8 cellular contexts compared by ENCODE assay signal in the genomic region with DNA sequence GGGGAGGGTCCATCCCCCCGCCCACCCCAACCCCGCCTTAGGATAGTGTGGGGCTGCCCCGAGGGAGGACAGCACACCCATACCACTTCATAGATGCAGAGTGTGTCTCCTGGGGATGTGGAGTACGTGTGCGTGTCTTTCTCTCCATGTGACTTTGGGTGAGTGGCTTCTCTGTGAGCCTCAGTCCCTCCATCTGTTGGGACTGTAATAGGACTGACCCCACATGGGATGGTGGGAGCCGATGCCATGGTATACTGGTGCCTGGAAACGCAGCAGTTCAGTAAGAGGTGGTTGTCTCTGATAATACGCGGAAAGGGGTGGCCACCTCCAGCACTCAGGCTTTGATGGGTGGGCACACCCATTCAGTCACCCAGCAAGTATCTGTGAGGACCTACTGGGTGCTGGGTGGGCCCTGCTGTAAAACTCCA. TPM values are rescaled to one million over a fixed set of nuclear protein-coding genes. Genes with fewer than 3 reads are reported as not detected.
DNase-seq lines count a peak whose midpoint lies in the region; ATAC-seq and TF ChIP-seq lines count a peak whose summit lies in the region.

No MANE protein-coding gene starts in this region.

- peak overlapping the region; percentile 91 to 97 for H3K4me3 Mint-ChIP-seq in H9

- H3K23ac ChIP-seq in H9 (ENCODE audit: insufficient read length, low read depth, low read length): no peak overlapping the region

- DNase-seq in H9: no peak
- DNase-seq in fibroblast of pulmonary artery (ENCODE audit: low read depth): no peak
- DNase-seq in skeletal muscle cell (ENCODE audit: low read depth): no peak
- no peak for DNase-seq in NCI-H226
- no peak for DNase-seq in SIG-M5 treated with dmso at 0.1 percent for 504 hours (lab: John Stamatoyannopoulos, UW; ENCODE audit: unreplicated experiment)
- DNase-seq in NCI-H2227 (lab: John Stamatoyannopoulos, UW; ENCODE audit: unreplicated experiment): no peak

- H2AFZ ChIP-seq in H9 (ENCODE audit: low read length) (no peak overlapping the region), SU-DHL-6 (ENCODE audit: low read depth, low read length, severe bottlenecking) (no peak overlapping the region)

- no peak overlapping the region for H2AK5ac ChIP-seq in H9 (ENCODE audit: insufficient read length, low read length)

- H3K14ac ChIP-seq in H9 (ENCODE audit: insufficient read depth, low read length): no peak overlapping the region

- peaks cover 15% of the 10 kb centered on the region for H3K23me2 ChIP-seq in H9 (ENCODE audit: insufficient read length, low read depth, low read length, poor library complexity, severe bottlenecking)

- H3K27me3 Mint-ChIP-seq in H9 (ENCODE audit: low read depth): no peaks in the 10 kb centered on the region; the same call in 1 of the 2 replicates

- no peaks in the 10 kb centered on the region for H3K36me3 ChIP-seq in SU-DHL-6 (ENCODE audit: low read length)

- H3K9ac ChIP-seq in H9 (ENCODE audit: extremely low read depth, insufficient read length, low read length) (no peak overlapping the region), SU-DHL-6 (ENCODE audit: low read length) (peak overlapping the region; percentile 95)

- no peak overlapping the region for H2BK5ac ChIP-seq in H9 (ENCODE audit: insufficient read length, low read length)

- H2BK12ac ChIP-seq in H9 (ENCODE audit: insufficient read length, low read depth, low read length): no peak overlapping the region

- H2BK120ac ChIP-seq in H9 (ENCODE audit: low read depth, low read length, poor library complexity, severe bottlenecking): no peak overlapping the region

- no peak overlapping the region for H3K18ac ChIP-seq in H9 (ENCODE audit: insufficient read length, low read depth, low read length)

- no peak overlapping the region for H3T11ph ChIP-seq in H9 (ENCODE audit: low read length)

- H3K36me3 Mint-ChIP-seq in H9 (ENCODE audit: insufficient read depth in 1 of 3, low read depth in 3 of 3): peaks cover 14 to 27% (median 27%) of the 10 kb centered on the region in 3 experiments

- H4K8ac ChIP-seq in H9 (replicated peaks; ENCODE audit: insufficient read length, low read depth, low read length): no peak overlapping the region

- H2BK20ac ChIP-seq in H9 (ENCODE audit: low read depth, low read length, poor library complexity, severe bottlenecking): no peak overlapping the region

- H3K4me3 ChIP-seq in SU-DHL-6 (ENCODE audit: insufficient read depth, low read length, poor library complexity, severe bottlenecking): peak overlapping the region; percentile 95
- peak overlapping the region; percentile 73 for H3K4me3 ChIP-seq in fibroblast of pulmonary artery (replicated peaks; ENCODE audit: low read depth, low read length)
- peak overlapping the region; percentile 76 for H3K4me3 ChIP-seq in skeletal muscle cell (ENCODE audit: low read depth, low read length)

- H3K9me2 ChIP-seq in SU-DHL-6 (replicated peaks; ENCODE audit: insufficient read depth, low read length): no peaks in the 10 kb centered on the region

- H4K5ac ChIP-seq in H9 (ENCODE audit: insufficient read length, low read depth, low read length): no peak overlapping the region

- H2BK15ac ChIP-seq in H9 (ENCODE audit: low read depth, low read length): no peak overlapping the region

- H4K20me1 ChIP-seq in H9 (ENCODE audit: control insufficient read depth, insufficient read depth, insufficient read length) (no peaks in the 10 kb centered on the region), SU-DHL-6 (ENCODE audit: low read depth, low read length) (no peaks in the 10 kb centered on the region)

- no peak overlapping the region for H3K56ac ChIP-seq in H9 (ENCODE audit: insufficient read length, low read depth, low read length)

- H3K4me1 ChIP-seq in H9 (ENCODE audit: insufficient read depth, low read length): no peaks in the 10 kb centered on the region; the same call in 1 of the 2 replicates

- H3K27ac Mint-ChIP-seq in H9: peak overlapping the region in 2 of 3 experiments; percentile 90 to 95; a peak in 4 of 7 replicates

- WGBS in H9 (ENCODE audit: extremely low coverage, insufficient read length, low lambda C conversion rate): no CpG with 5 or more reads among the region's 9 CpGs

- TF ChIP-seq CTCF in H9 (conservative IDR thresholded peaks at IDR 0.05) (no peak), SU-DHL-6 (IDR thresholded peaks at IDR 0.05; ENCODE audit: insufficient read depth, low read length, poor library complexity, severe bottlenecking) (no peak), fibroblast of pulmonary artery (IDR thresholded peaks at IDR 0.05; ENCODE audit: low read length, missing control alignments) (no peak)

- H3K9me3 ChIP-seq in H9 (ENCODE audit: control insufficient read depth, low read depth, low read length) (no peaks in the 10 kb centered on the region), SU-DHL-6 (ENCODE audit: insufficient read depth, low read length) (no peaks in the 10 kb centered on the region)

- no peak for ATAC-seq in HG03460 (IDR thresholded peaks at IDR 0.05; ENCODE audit: unreplicated experiment)

- H3K79me2 ChIP-seq in H9 (ENCODE audit: insufficient read depth, low read length): no peaks in the 10 kb centered on the region; the same call in 1 of the 2 replicates
- peaks cover 21% of the 10 kb centered on the region for H3K79me2 ChIP-seq in SU-DHL-6 (ENCODE audit: insufficient read depth, low read length)

- peaks cover 42% of the 10 kb centered on the region for H3F3A ChIP-seq in SU-DHL-6 (ENCODE audit: insufficient read depth)

- peaks cover 19 to 23% of the 10 kb centered on the region in 2 experiments for H3K4me1 Mint-ChIP-seq in H9

- no peaks in the 10 kb centered on the region for H3K9me3 Mint-ChIP-seq in H9

- H3K27ac ChIP-seq in H9 (ENCODE audit: insufficient read length, low read depth, low read length) (no peak overlapping the region), SU-DHL-6 (ENCODE audit: low read depth, low read length) (peak overlapping the region; percentile 94)

- H4K91ac ChIP-seq in H9 (ENCODE audit: insufficient read length, low read depth, low read length): no peak overlapping the region

- H3K4me2 ChIP-seq in H9 (ENCODE audit: insufficient read depth, insufficient read length, low read length) (peak overlapping the region; percentile 84), SU-DHL-6 (ENCODE audit: low read depth, low read length, poor library complexity, severe bottlenecking) (peak overlapping the region; percentile 86)

- no peak overlapping the region for H3K4ac ChIP-seq in H9 (ENCODE audit: low read depth, low read length)

- no peaks in the 10 kb centered on the region for H3K27me3 ChIP-seq in H9 (ENCODE audit: insufficient read depth, low read length)
- H3K27me3 ChIP-seq in SU-DHL-6 (ENCODE audit: low read length): no peaks in the 10 kb centered on the region

- H3K79me1 ChIP-seq in H9 (ENCODE audit: insufficient read depth, low read depth, low read length, poor library complexity, severe bottlenecking): no peaks in the 10 kb centered on the region

RNA-seq across cellular contexts. Expression of gene PRKD2, which starts 0.8 kb away (rescaled TPM):
- 60.7 and 60.8 TPM in 2 replicates for total RNA-seq in H9 (2021)

RNA-seq across cellular contexts. Expression of gene FKRP, which starts 28.1 kb away (rescaled TPM):
- total RNA-seq in H9 (2021): 39.1 and 42.2 TPM in 2 replicates

RNA-seq across cellular contexts. Expression of gene STRN4, which starts 28.5 kb away (rescaled TPM):
- total RNA-seq in H9 (2021): 143 and 148 TPM in 2 replicates

RNA-seq across cellular contexts. Expression of gene DACT3, which starts 56.7 kb away (rescaled TPM):
- total RNA-seq in H9 (2021): 0.87 and 1.1 TPM in 2 replicates
